ENCODE assay signal across 22 cellular contexts in the genomic region with DNA sequence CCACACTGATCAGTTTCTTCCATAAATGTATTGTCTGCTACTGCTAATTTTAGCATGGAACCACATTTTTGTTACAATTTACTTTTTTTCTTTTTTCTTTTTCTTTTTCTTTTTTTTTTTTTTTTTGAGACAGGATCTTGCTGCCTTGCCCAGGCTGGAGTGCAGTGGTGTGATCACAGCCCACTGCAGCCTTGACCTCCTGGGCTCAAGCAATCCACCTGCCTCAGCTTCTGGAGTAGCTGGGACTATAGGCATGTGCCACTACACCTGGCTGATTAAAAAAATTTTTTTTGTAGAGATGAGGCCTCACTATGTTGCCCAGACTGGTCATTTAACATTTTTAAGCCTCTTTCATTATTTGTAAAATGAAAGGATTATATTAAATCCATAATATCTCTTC. TPM values are rescaled to one million over a fixed set of nuclear protein-coding genes. Genes with fewer than 3 reads are reported as not detected.
DNase-seq lines count a peak whose midpoint lies in the region; ATAC-seq, FAIRE-seq and TF ChIP-seq lines count a peak whose summit lies in the region.
"Had no signal": no experiment of that assay in that cellular context is flagged by ENCODE, and none has a peak within 500 bp of the region (broad histone marks: within the 10 kb centered on the region; RNA-seq: fewer than 3 reads in every experiment).

No MANE protein-coding gene starts in this region.

- POLR2A ChIA-PET in K562 (lab: Yijun Ruan, JAX) = no interaction called here

- no peaks in the 10 kb centered on the region for H3K9me3 Mint-ChIP-seq in activated CD8-positive, alpha-beta memory T cell treated with anti-CD3 and anti-CD28 coated beads, Interleukin-2, amount 10 ng/mL, durations not matched to agents 7 days and 5 days (ENCODE audit: low read depth)
- H3K9me3 Mint-ChIP-seq in Calu3 (ENCODE audit: low read depth, unreplicated experiment) = no peaks in the 10 kb centered on the region
- no peaks in the 10 kb centered on the region for H3K9me3 Mint-ChIP-seq in activated naive CD4-positive, alpha-beta T cell treated with anti-CD3 and anti-CD28 coated beads, Interleukin-2, amount 50 U/mL, for 72 hours
- H3K9me3 Mint-ChIP-seq: CD4-positive, alpha-beta memory T cell had no signal

- H3K4me1 ChIP-seq in K562 (replicated peaks in 1 of 2; ENCODE audit: control insufficient read depth in 2 of 2, insufficient read depth in 2 of 2, low read length in 2 of 2) = no peaks in the 10 kb centered on the region
- H3K4me1 ChIP-seq: A549, BE2C had no signal

- no peak overlapping the region for H3K27ac ChIP-seq in K562 (ENCODE audit: extremely low read depth, low read depth, low read length)
- H3K27ac ChIP-seq: 22Rv1, A549, BLaER1 had no signal

- no peaks in the 10 kb centered on the region for H3K36me3 ChIP-seq in K562 (ENCODE audit: control insufficient read depth, insufficient read depth, low read length)
- H3K36me3 ChIP-seq: BE2C, BLaER1 had no signal

- peaks cover 18% of the 10 kb centered on the region for H3K27me3 Mint-ChIP-seq in activated CD8-positive, alpha-beta memory T cell treated with anti-CD3 and anti-CD28 coated beads, Interleukin-2, amount 10 ng/mL, durations not matched to agents 7 days and 5 days
- peaks cover 11% of the 10 kb centered on the region for H3K27me3 Mint-ChIP-seq in Calu3 (ENCODE audit: unreplicated experiment)

- no peak for TF ChIP-seq EP300 in K562 (IDR thresholded peaks at IDR 0.05; ENCODE audit: low read length)

- H3K9me1 ChIP-seq in K562 (ENCODE audit: control insufficient read depth, insufficient read depth, low read length) = no peaks in the 10 kb centered on the region

- no peak for TF ChIP-seq RAD21 in K562 (CRISPR knock-in tag; conservative IDR thresholded peaks at IDR 0.05 in 1 of 2, IDR thresholded peaks at IDR 0.05 in 1 of 2)

- intact Hi-C loops in Calu3 (cut with micrococcal nuclease; ENCODE audit: unreplicated experiment) (loop anchor here (5.0 kb wide), 1 partner anchor 845 kb away; no protein-coding TSS in a partner anchor), K562 (cut with micrococcal nuclease) (no loop called here)

- no peak overlapping the region for H2AFZ ChIP-seq in K562 (ENCODE audit: low read depth, low read length)

- H3K4me3 Mint-ChIP-seq in activated CD8-positive, alpha-beta memory T cell treated with anti-CD3 and anti-CD28 coated beads, Interleukin-2, amount 10 ng/mL, durations not matched to agents 7 days and 5 days = no peak overlapping the region
- H3K4me3 Mint-ChIP-seq in Calu3 (ENCODE audit: low read depth, unreplicated experiment) = no peak overlapping the region
- H3K4me3 Mint-ChIP-seq: CD14-positive monocyte; CD4-positive, alpha-beta memory T cell; CD4-positive, CD25-positive, alpha-beta regulatory T cell; CD8-positive, alpha-beta memory T cell had no signal

- no peak overlapping the region for H3K4me2 ChIP-seq in K562 (ENCODE audit: insufficient read depth, low read length)
- H3K4me2 ChIP-seq: A549, BLaER1 had no signal

- H3K27me3 ChIP-seq in K562 (ENCODE audit: control insufficient read depth in 2 of 2, insufficient read depth in 2 of 2, low read length in 2 of 2) = peaks cover 11 to 17% of the 10 kb centered on the region in 2 experiments; a peak in 4 of 5 replicates
- H3K27me3 ChIP-seq: BLaER1 had no signal

- in situ Hi-C loops in K562 (cut with MboI) = no loop called here

- no peak overlapping the region for H3K27ac Mint-ChIP-seq in activated CD8-positive, alpha-beta memory T cell treated with anti-CD3 and anti-CD28 coated beads, Interleukin-2, amount 10 ng/mL, durations not matched to agents 7 days and 5 days
- no peak overlapping the region for H3K27ac Mint-ChIP-seq in Calu3 (ENCODE audit: unreplicated experiment)
- no peak overlapping the region for H3K27ac Mint-ChIP-seq in activated naive CD4-positive, alpha-beta T cell treated with anti-CD3 and anti-CD28 coated beads, Interleukin-2, amount 50 U/mL, for 72 hours
- H3K27ac Mint-ChIP-seq: CD14-positive monocyte; CD4-positive, alpha-beta memory T cell; CD4-positive, CD25-positive, alpha-beta regulatory T cell; CD8-positive, alpha-beta memory T cell had no signal

- BruUV-seq in Calu3 (replicated peaks; lab: Mats Ljungman, UMichigan) = no TSS peak
- no TSS peak for BruUV-seq in K562 (replicated peaks; lab: Mats Ljungman, UMichigan)

- H3K4me3 ChIP-seq in K562 = no peak overlapping the region
- H3K4me3 ChIP-seq: A549, BLaER1 had no signal

- no peak for FAIRE-seq in K562 (lab: Jason Lieb, UNC)
- FAIRE-seq: A549, D721Med, G401.6, GM12891, GM19239 had no signal

- ATAC-seq in activated CD8-positive, alpha-beta memory T cell treated with anti-CD3 and anti-CD28 coated beads, Interleukin-2, amount 10 ng/mL, durations not matched to agents 7 days and 5 days = no peak
- no peak for ATAC-seq in K562
- no peak for ATAC-seq in activated naive CD4-positive, alpha-beta T cell treated with anti-CD3 and anti-CD28 coated beads, Interleukin-2, amount 50 U/mL, for 72 hours
- ATAC-seq: A549 had no signal

- no peaks in the 10 kb centered on the region for H4K20me1 ChIP-seq in K562 (replicated peaks; ENCODE audit: control insufficient read depth, insufficient read depth, low read length)
- H4K20me1 ChIP-seq: BLaER1 had no signal

- no peaks in the 10 kb centered on the region for H3K9me3 ChIP-seq in K562 (replicated peaks; ENCODE audit: control insufficient read depth, insufficient read depth, low read depth, low read length)
- H3K9me3 ChIP-seq: A549, BE2C, BLaER1 had no signal

- TF ChIP-seq CTCF in Calu3 (IDR thresholded peaks at IDR 0.05; ENCODE audit: unreplicated experiment) (no peak), K562 (IDR thresholded peaks at IDR 0.05 in 2 of 3, conservative IDR thresholded peaks at IDR 0.05 in 1 of 3; ENCODE audit: insufficient read depth in 2 of 3, low read depth in 1 of 3, low read length in 3 of 3) (no peak)

- H3K4me1 Mint-ChIP-seq in activated CD8-positive, alpha-beta memory T cell treated with anti-CD3 and anti-CD28 coated beads, Interleukin-2, amount 10 ng/mL, durations not matched to agents 7 days and 5 days = peaks cover 2% of the 10 kb centered on the region
- peaks cover 26% of the 10 kb centered on the region for H3K4me1 Mint-ChIP-seq in Calu3 (ENCODE audit: low read depth, unreplicated experiment)
- H3K4me1 Mint-ChIP-seq: CD4-positive, alpha-beta memory T cell; CD8-positive, alpha-beta memory T cell had no signal

- H3K9ac ChIP-seq in K562 (ENCODE audit: insufficient read depth in 1 of 2, low read depth in 2 of 2, low read length in 2 of 2) = no peak overlapping the region
- H3K9ac ChIP-seq: BLaER1 had no signal

- no peaks in the 10 kb centered on the region for H3K79me2 ChIP-seq in K562 (ENCODE audit: control insufficient read depth, insufficient read depth, low read length)

- CTCF ChIA-PET in activated CD8-positive, alpha-beta memory T cell treated with anti-CD3 and anti-CD28 coated beads, Interleukin-2, amount 10 ng/mL, durations not matched to agents 7 days and 5 days (lab: Charles Lee) = interaction anchor here (1.0 to 1.5 kb wide), 2 partner anchors 48 to 94 kb away, joined by 4 read pairs; a partner anchor contains a TSS
- CTCF ChIA-PET in Calu3 (lab: Charles Lee) = interaction anchor here (0.6 to 109.6 kb wide), 30 partner anchors 10 to 967 kb away, joined by 3 to 8195 read pairs (median 22); a partner anchor contains a TSS
- CTCF ChIA-PET in K562 (lab: Yijun Ruan, JAX; ENCODE audit: low intra/inter-chr PET ratio) = no interaction called here

- no peaks in the 10 kb centered on the region for H3K36me3 Mint-ChIP-seq in activated CD8-positive, alpha-beta memory T cell treated with anti-CD3 and anti-CD28 coated beads, Interleukin-2, amount 10 ng/mL, durations not matched to agents 7 days and 5 days
- no peaks in the 10 kb centered on the region for H3K36me3 Mint-ChIP-seq in Calu3 (ENCODE audit: insufficient read depth, unreplicated experiment)
- no peaks in the 10 kb centered on the region for H3K36me3 Mint-ChIP-seq in activated naive CD4-positive, alpha-beta T cell treated with anti-CD3 and anti-CD28 coated beads, Interleukin-2, amount 50 U/mL, for 72 hours
- H3K36me3 Mint-ChIP-seq: CD14-positive monocyte; CD4-positive, alpha-beta memory T cell; CD4-positive, CD25-positive, alpha-beta regulatory T cell; CD8-positive, alpha-beta memory T cell had no signal

- TF ChIP-seq POLR2A in K562 (conservative IDR thresholded peaks at IDR 0.05) = no peak

- peak; percentile 8 for DNase-seq in activated CD8-positive, alpha-beta memory T cell treated with anti-CD3 and anti-CD28 coated beads, Interleukin-2, amount 10 ng/mL, durations not matched to agents 7 days and 5 days
- no peak for DNase-seq in activated CD8-positive, alpha-beta memory T cell treated with anti-CD3 and anti-CD28 coated beads, Interleukin-2, amount 50 U/mL, for 48 hours
- peak; percentile 66 for DNase-seq in Calu3
- DNase-seq in K562 (ENCODE audit: extremely low read depth in 1 of 4, low spot score in 3 of 4) = no peak
- no peak for DNase-seq in activated naive CD4-positive, alpha-beta T cell treated with anti-CD3 and anti-CD28 coated beads, Interleukin-2, amount 50 U/mL, for 72 hours (ENCODE audit: low spot score in 2 of 2)
- DNase-seq: BE2C; C1 segment of cervical spinal cord; CD4-positive, alpha-beta memory T cell; CD4-positive, CD25-positive, alpha-beta regulatory T cell; CD8-positive, alpha-beta memory T cell; COR-L47; DMS79 treated with DMSO at 0.1 percent for 48 hours; GF-D8 had no signal

RNA-seq across cellular contexts. Expression of a gene that starts 19.1 kb away (rescaled TPM):
- total RNA-seq in activated CD8-positive, alpha-beta memory T cell treated with anti-CD3 and anti-CD28 coated beads, Interleukin-2, amount 10 ng/mL, durations not matched to agents 7 days and 5 days = under 1 TPM in 1 of 2 experiments, not detected in 1; 0.19 TPM
- total RNA-seq in Calu3 (2022) (not detected in 2 replicates), K562 (2014; rRNA removed) (not detected in 2 replicates), K562 (2014; rRNA removed; fragmentation: Illumina TruSeq; extraction: Trizol) (not detected in 2 replicates), K562 (2015; rRNA removed; fragmentation: Illumina TruSeq; extraction: Trizol) (not detected in 2 replicates), K562 (2021) (not detected in 2 replicates)
- not detected in 2 replicates for total RNA-seq in K562 (2011; cell fraction: chromatin; rRNA removed; ENCODE audit: low replicate concordance)
- total RNA-seq in K562 (2011; cell fraction: nucleolus; rRNA removed) = not detected in 2 replicates
- total RNA-seq in K562 (2011; cell fraction: nucleoplasm; rRNA removed) = not detected in 2 replicates
- polyA plus RNA-seq in K562 (2011; rRNA removed) (not detected in 2 replicates), K562 (2014; fragmentation: Illumina TruSeq; extraction: Trizol) (not detected in 2 replicates), K562 (2014; fragmentation: Nextera tagmentation; extraction: Ambion mirVana) (not detected), K562 (2014; rRNA removed) (not detected in 2 replicates)
- not detected in 2 replicates for polyA plus RNA-seq in K562 (2011; cell fraction: cytosol; rRNA removed)
- not detected in 2 replicates for polyA plus RNA-seq in K562 (2011; cell fraction: nucleus; rRNA removed)
- not detected in 2 replicates for polyA plus RNA-seq in K562 (2012)
- not detected in 2 replicates for polyA minus RNA-seq in K562 (2011; rRNA and poly(A)+ RNA removed)
- polyA minus RNA-seq in K562 (2011; cell fraction: cytosol; rRNA and poly(A)+ RNA removed) = not detected in 2 replicates
- polyA minus RNA-seq in K562 (2011; cell fraction: nucleus; rRNA and poly(A)+ RNA removed) = not detected in 2 replicates
- not detected for total RNA-seq in activated naive CD4-positive, alpha-beta T cell treated with anti-CD3 and anti-CD28 coated beads, Interleukin-2, amount 50 U/mL, for 72 hours
- total RNA-seq: A172; CD4-positive, CD25-positive, alpha-beta regulatory T cell had no signal
- polyA plus RNA-seq: A549; CD14-positive monocyte; CD4-positive, CD25-positive, alpha-beta regulatory T cell had no signal

RNA-seq across cellular contexts. Expression of a gene that starts 23.0 kb away (rescaled TPM):
- total RNA-seq in activated CD8-positive, alpha-beta memory T cell treated with anti-CD3 and anti-CD28 coated beads, Interleukin-2, amount 10 ng/mL, durations not matched to agents 7 days and 5 days = 100 to 1,000 TPM in 1 of 2 experiments, 10 to 100 TPM in 1; 70.8 to 119 TPM
- total RNA-seq in Calu3 (2022) = 30.9 and 41.0 TPM in 2 replicates
- total RNA-seq in K562 (2011; cell fraction: chromatin; rRNA removed; ENCODE audit: low replicate concordance) = 0.74 and 0.79 TPM in 2 replicates
- 0.17 and 0.39 TPM in 2 replicates for total RNA-seq in K562 (2011; cell fraction: nucleolus; rRNA removed)
- total RNA-seq in K562 (2011; cell fraction: nucleoplasm; rRNA removed) = 0.51 and 0.61 TPM in 2 replicates
- 0.32 and 0.65 TPM in 2 replicates for total RNA-seq in K562 (2014; rRNA removed)
- 0.62 and 0.89 TPM in 2 replicates for total RNA-seq in K562 (2014; rRNA removed; fragmentation: Illumina TruSeq; extraction: Trizol)
- total RNA-seq in K562 (2015; rRNA removed; fragmentation: Illumina TruSeq; extraction: Trizol) = 0.72 TPM in 2 replicates
- total RNA-seq in K562 (2021) = 1.1 and 1.6 TPM in 2 replicates
- 0.63 TPM in 1 of 2 replicates, not detected in the other for polyA plus RNA-seq in K562 (2011; rRNA removed)
- 0.04 and 0.43 TPM in 2 replicates for polyA plus RNA-seq in K562 (2011; cell fraction: cytosol; rRNA removed)
- 0.15 and 0.55 TPM in 2 replicates for polyA plus RNA-seq in K562 (2011; cell fraction: nucleus; rRNA removed)
- 0.18 and 0.36 TPM in 2 replicates for polyA plus RNA-seq in K562 (2012)
- polyA plus RNA-seq in K562 (2014; fragmentation: Illumina TruSeq; extraction: Trizol) = 0.62 and 0.83 TPM in 2 replicates
- polyA plus RNA-seq in K562 (2014; fragmentation: Nextera tagmentation; extraction: Ambion mirVana) = under 1 TPM; 0.06 to 0.17 TPM
- 0.23 and 0.69 TPM in 2 replicates for polyA plus RNA-seq in K562 (2014; rRNA removed)
- polyA minus RNA-seq in K562 (2011; rRNA and poly(A)+ RNA removed) = 0.09 and 2.9 TPM in 2 replicates
- 2.5 TPM in 1 of 2 replicates, not detected in the other for polyA minus RNA-seq in K562 (2011; cell fraction: cytosol; rRNA and poly(A)+ RNA removed)
- 0.54 TPM in 1 of 2 replicates, not detected in the other for polyA minus RNA-seq in K562 (2011; cell fraction: nucleus; rRNA and poly(A)+ RNA removed)
- 10 to 100 TPM; 37.6 to 60.8 TPM for total RNA-seq in activated naive CD4-positive, alpha-beta T cell treated with anti-CD3 and anti-CD28 coated beads, Interleukin-2, amount 50 U/mL, for 72 hours
- total RNA-seq: A172 had no signal
- polyA plus RNA-seq: A549 had no signal

RNA-seq across cellular contexts. Expression of a gene that starts 31.4 kb away (rescaled TPM):
- 10 to 100 TPM; 37.8 to 51.0 TPM for total RNA-seq in activated CD8-positive, alpha-beta memory T cell treated with anti-CD3 and anti-CD28 coated beads, Interleukin-2, amount 10 ng/mL, durations not matched to agents 7 days and 5 days
- total RNA-seq in Calu3 (2022) = 711 and 1,257 TPM in 2 replicates
- total RNA-seq in K562 (2011; cell fraction: chromatin; rRNA removed; ENCODE audit: low replicate concordance) = 38.1 and 46.5 TPM in 2 replicates
- 16.2 and 17.1 TPM in 2 replicates for total RNA-seq in K562 (2011; cell fraction: nucleolus; rRNA removed)
- 31.9 and 49.0 TPM in 2 replicates for total RNA-seq in K562 (2011; cell fraction: nucleoplasm; rRNA removed)
- 1.8 and 2.3 TPM in 2 replicates for total RNA-seq in K562 (2014; rRNA removed)
- total RNA-seq in K562 (2014; rRNA removed; fragmentation: Illumina TruSeq; extraction: Trizol) = 2.6 and 2.8 TPM in 2 replicates
- total RNA-seq in K562 (2015; rRNA removed; fragmentation: Illumina TruSeq; extraction: Trizol) = 2.1 TPM in 2 replicates
- total RNA-seq in K562 (2021) = 1.5 and 2.1 TPM in 2 replicates
- polyA plus RNA-seq in K562 (2011; rRNA removed) = 5.3 and 6.1 TPM in 2 replicates
- 1.2 and 1.8 TPM in 2 replicates for polyA plus RNA-seq in K562 (2011; cell fraction: cytosol; rRNA removed)
- polyA plus RNA-seq in K562 (2011; cell fraction: nucleus; rRNA removed) = 30.6 and 32.1 TPM in 2 replicates
- 3.0 and 12.4 TPM in 2 replicates for polyA plus RNA-seq in K562 (2012)
- polyA plus RNA-seq in K562 (2014; fragmentation: Illumina TruSeq; extraction: Trizol) = 2.2 and 3.0 TPM in 2 replicates
- polyA plus RNA-seq in K562 (2014; fragmentation: Nextera tagmentation; extraction: Ambion mirVana) = under 1 TPM; 0.49 to 0.95 TPM
- 3.2 and 4.6 TPM in 2 replicates for polyA plus RNA-seq in K562 (2014; rRNA removed)
- polyA minus RNA-seq in K562 (2011; rRNA and poly(A)+ RNA removed) = 2.2 and 4.8 TPM in 2 replicates
- polyA minus RNA-seq in K562 (2011; cell fraction: cytosol; rRNA and poly(A)+ RNA removed) = 0.73 TPM in 1 of 2 replicates, not detected in the other
- polyA minus RNA-seq in K562 (2011; cell fraction: nucleus; rRNA and poly(A)+ RNA removed) = 4.2 and 5.3 TPM in 2 replicates
- total RNA-seq in activated naive CD4-positive, alpha-beta T cell treated with anti-CD3 and anti-CD28 coated beads, Interleukin-2, amount 50 U/mL, for 72 hours = 10 to 100 TPM; 33.2 to 49.8 TPM
- polyA plus RNA-seq: CD14-positive monocyte had no signal

RNA-seq across cellular contexts. Expression of a gene that starts 40.3 kb away (rescaled TPM):
- total RNA-seq in activated CD8-positive, alpha-beta memory T cell treated with anti-CD3 and anti-CD28 coated beads, Interleukin-2, amount 10 ng/mL, durations not matched to agents 7 days and 5 days = 100 to 1,000 TPM; 111 to 131 TPM
- total RNA-seq in Calu3 (2022) (1,738 and 1,968 TPM in 2 replicates), K562 (2014; rRNA removed) (21.6 and 30.7 TPM in 2 replicates), K562 (2014; rRNA removed; fragmentation: Illumina TruSeq; extraction: Trizol) (27.1 and 27.7 TPM in 2 replicates), K562 (2015; rRNA removed; fragmentation: Illumina TruSeq; extraction: Trizol) (34.2 and 36.9 TPM in 2 replicates), K562 (2021) (16.9 and 23.8 TPM in 2 replicates)
- total RNA-seq in K562 (2011; cell fraction: chromatin; rRNA removed; ENCODE audit: low replicate concordance) = 30.8 and 69.1 TPM in 2 replicates
- 46.8 and 47.9 TPM in 2 replicates for total RNA-seq in K562 (2011; cell fraction: nucleolus; rRNA removed)
- total RNA-seq in K562 (2011; cell fraction: nucleoplasm; rRNA removed) = 44.6 and 60.4 TPM in 2 replicates
- polyA plus RNA-seq in K562 (2011; rRNA removed) (38.2 and 57.4 TPM in 2 replicates), K562 (2014; fragmentation: Illumina TruSeq; extraction: Trizol) (26.7 and 32.9 TPM in 2 replicates), K562 (2014; fragmentation: Nextera tagmentation; extraction: Ambion mirVana) (1 to 10 TPM; 2.7 to 4.6 TPM), K562 (2014; rRNA removed) (29.5 and 31.9 TPM in 2 replicates)
- 46.5 and 67.4 TPM in 2 replicates for polyA plus RNA-seq in K562 (2011; cell fraction: cytosol; rRNA removed)
- 37.3 and 55.5 TPM in 2 replicates for polyA plus RNA-seq in K562 (2011; cell fraction: nucleus; rRNA removed)
- 29.5 and 36.7 TPM in 2 replicates for polyA plus RNA-seq in K562 (2012)
- polyA minus RNA-seq in K562 (2011; rRNA and poly(A)+ RNA removed) = 11.7 and 20.6 TPM in 2 replicates
- polyA minus RNA-seq in K562 (2011; cell fraction: cytosol; rRNA and poly(A)+ RNA removed) = 7.9 and 24.2 TPM in 2 replicates
- polyA minus RNA-seq in K562 (2011; cell fraction: nucleus; rRNA and poly(A)+ RNA removed) = 13.4 and 18.8 TPM in 2 replicates
- 10 to 100 TPM; 52.6 to 76.6 TPM for total RNA-seq in activated naive CD4-positive, alpha-beta T cell treated with anti-CD3 and anti-CD28 coated beads, Interleukin-2, amount 50 U/mL, for 72 hours

RNA-seq across cellular contexts. Expression of a gene that starts 40.5 kb away (rescaled TPM):
- not detected for total RNA-seq in activated CD8-positive, alpha-beta memory T cell treated with anti-CD3 and anti-CD28 coated beads, Interleukin-2, amount 10 ng/mL, durations not matched to agents 7 days and 5 days
- total RNA-seq in Calu3 (2022) (not detected in 2 replicates), K562 (2014; rRNA removed) (not detected in 2 replicates), K562 (2014; rRNA removed; fragmentation: Illumina TruSeq; extraction: Trizol) (not detected in 2 replicates), K562 (2015; rRNA removed; fragmentation: Illumina TruSeq; extraction: Trizol) (not detected in 2 replicates), K562 (2021) (not detected in 2 replicates)
- not detected in 2 replicates for total RNA-seq in K562 (2011; cell fraction: chromatin; rRNA removed; ENCODE audit: low replicate concordance)
- total RNA-seq in K562 (2011; cell fraction: nucleolus; rRNA removed) = not detected in 2 replicates
- total RNA-seq in K562 (2011; cell fraction: nucleoplasm; rRNA removed) = not detected in 2 replicates
- polyA plus RNA-seq in K562 (2011; rRNA removed) (not detected in 2 replicates), K562 (2014; fragmentation: Illumina TruSeq; extraction: Trizol) (not detected in 2 replicates), K562 (2014; fragmentation: Nextera tagmentation; extraction: Ambion mirVana) (not detected), K562 (2014; rRNA removed) (not detected in 2 replicates)
- not detected in 2 replicates for polyA plus RNA-seq in K562 (2011; cell fraction: cytosol; rRNA removed)
- polyA plus RNA-seq in K562 (2011; cell fraction: nucleus; rRNA removed) = not detected in 2 replicates
- polyA plus RNA-seq in K562 (2012) = not detected in 2 replicates
- not detected in 2 replicates for polyA minus RNA-seq in K562 (2011; rRNA and poly(A)+ RNA removed)
- polyA minus RNA-seq in K562 (2011; cell fraction: cytosol; rRNA and poly(A)+ RNA removed) = not detected in 2 replicates
- polyA minus RNA-seq in K562 (2011; cell fraction: nucleus; rRNA and poly(A)+ RNA removed) = not detected in 2 replicates
- total RNA-seq in activated naive CD4-positive, alpha-beta T cell treated with anti-CD3 and anti-CD28 coated beads, Interleukin-2, amount 50 U/mL, for 72 hours = not detected
- total RNA-seq: A172; CD4-positive, alpha-beta memory T cell; CD4-positive, CD25-positive, alpha-beta regulatory T cell; CD8-positive, alpha-beta memory T cell had no signal
- polyA plus RNA-seq: A549; CD14-positive monocyte; CD4-positive, alpha-beta memory T cell; CD8-positive, alpha-beta memory T cell had no signal

Comparison
In these comparisons a context has a peak if more than half of its experiments do, and no peak if none do; other contexts are left out.
1. DNase-seq: peak in activated CD8-positive, alpha-beta memory T cell treated with anti-CD3 and anti-CD28 coated beads, Interleukin-2, amount 10 ng/mL, durations not matched to agents 7 days and 5 days (single experiment) and Calu3 (single experiment); none in activated CD8-positive, alpha-beta memory T cell treated with anti-CD3 and anti-CD28 coated beads, Interleukin-2, amount 50 U/mL, for 48 hours (single experiment), K562 (0 of 4) and activated naive CD4-positive, alpha-beta T cell treated with anti-CD3 and anti-CD28 coated beads, Interleukin-2, amount 50 U/mL, for 72 hours (0 of 2).
2. RNA of a gene that starts 23.0 kb away (total RNA-seq): 70.8 to 119 TPM in activated CD8-positive, alpha-beta memory T cell treated with anti-CD3 and anti-CD28 coated beads, Interleukin-2, amount 10 ng/mL, durations not matched to agents 7 days and 5 days, 37.6 to 60.8 TPM in activated naive CD4-positive, alpha-beta T cell treated with anti-CD3 and anti-CD28 coated beads, Interleukin-2, amount 50 U/mL, for 72 hours and 30.9 to 41.0 TPM in Calu3; 0.17 to 1.6 TPM in K562; every median in the first group is over 10 times any median in the second.
3. RNA of a gene that starts 31.4 kb away (total RNA-seq): 711 to 1,257 TPM in Calu3; 37.8 to 51.0 TPM in activated CD8-positive, alpha-beta memory T cell treated with anti-CD3 and anti-CD28 coated beads, Interleukin-2, amount 10 ng/mL, durations not matched to agents 7 days and 5 days, 33.2 to 49.8 TPM in activated naive CD4-positive, alpha-beta T cell treated with anti-CD3 and anti-CD28 coated beads, Interleukin-2, amount 50 U/mL, for 72 hours and 1.5 to 49.0 TPM in K562; every median in the first group is over 10 times any median in the second.